In genomic region chr3:187208159-187208558, GRCh38 we compare ENCODE assay signal across 16 cellular contexts. TPM values are rescaled to one million over a fixed set of nuclear protein-coding genes. Genes with fewer than 3 reads are reported as not detected.
DNase-seq lines count a peak whose midpoint lies in the region; TF ChIP-seq lines count a peak whose summit lies in the region.
"Had no signal": no experiment of that assay in that cellular context is flagged by ENCODE, and none has a peak within 500 bp of the region (broad histone marks: within the 10 kb centered on the region; RNA-seq: fewer than 3 reads in every experiment).

No MANE protein-coding gene starts in this region.

- H3K4me3 Mint-ChIP-seq in activated T-helper 1 cell treated with anti-CD3 and anti-CD28 coated beads, Interleukin-12 subunit alpha, Interleukin-12 subunit beta, Interleukin-2, Interleukin-4 antibody, amounts not matched to agents 30 ng/mL and 10 ng/mL and 1 ng/mL, durations not matched to agents 14 hours and 24 hours and 36 hours = no peak overlapping the region
- H3K4me3 Mint-ChIP-seq: activated naive CD4-positive, alpha-beta T cell treated with anti-CD3 and anti-CD28 coated beads, Interleukin-2, amount 10 ng/mL, durations not matched to agents 7 days and 5 days had no signal

- no peak for TF ChIP-seq POLR2A in vagina (IDR thresholded peaks at IDR 0.05)

- H3K27ac Mint-ChIP-seq in activated T-helper 1 cell treated with anti-CD3 and anti-CD28 coated beads, Interleukin-12 subunit alpha, Interleukin-12 subunit beta, Interleukin-2, Interleukin-4 antibody, amounts not matched to agents 30 ng/mL and 10 ng/mL and 1 ng/mL, durations not matched to agents 14 hours and 24 hours and 36 hours = no peak overlapping the region
- H3K27ac Mint-ChIP-seq: activated naive CD4-positive, alpha-beta T cell treated with anti-CD3 and anti-CD28 coated beads, Interleukin-2, amount 10 ng/mL, durations not matched to agents 7 days and 5 days had no signal

- H3K4me1 ChIP-seq in adipocyte (ENCODE audit: control insufficient read depth, insufficient read depth, low read length) (peaks cover 38% of the 10 kb centered on the region), vagina (peaks cover 49% of the 10 kb centered on the region)
- H3K4me1 ChIP-seq: colonic mucosa had no signal

- peaks cover 13% of the 10 kb centered on the region for H3K27me3 Mint-ChIP-seq in activated T-helper 1 cell treated with anti-CD3 and anti-CD28 coated beads, Interleukin-12 subunit alpha, Interleukin-12 subunit beta, Interleukin-2, Interleukin-4 antibody, amounts not matched to agents 30 ng/mL and 10 ng/mL and 1 ng/mL, durations not matched to agents 14 hours and 24 hours and 36 hours (ENCODE audit: insufficient read depth)

- DNase-seq in NCI-H748 (lab: John Stamatoyannopoulos, UW; ENCODE audit: unreplicated experiment) = peak; percentile 0
- no peak for DNase-seq in NCI-H748 treated with DMSO at 0.1 percent for 48 hours (lab: John Stamatoyannopoulos, UW)
- peak; percentile 37 for DNase-seq in adipocyte (ENCODE audit: low read depth)
- DNase-seq in glomerular visceral epithelial cell (ENCODE audit: extremely low spot score) = peak; percentile 33
- DNase-seq in vagina (ENCODE audit: extremely low spot score in 2 of 2) = no peak
- no peak for DNase-seq in activated T-helper 1 cell treated with anti-CD3 and anti-CD28 coated beads, Interleukin-12 subunit alpha, Interleukin-12 subunit beta, Interleukin-2, Interleukin-4 antibody, amounts not matched to agents 30 ng/mL and 10 ng/mL and 1 ng/mL, durations not matched to agents 14 hours and 24 hours and 36 hours (ENCODE audit: low spot score)
- DNase-seq in activated T-cell treated with anti-CD3 and anti-CD28 coated beads, Interleukin-2, amount 50 U/mL, for 1 hour = no peak
- no peak for DNase-seq in AG20443 (ENCODE audit: low spot score)
- DNase-seq: activated naive CD4-positive, alpha-beta T cell treated with anti-CD3 and anti-CD28 coated beads, Interleukin-2, amount 10 ng/mL, durations not matched to agents 7 days and 5 days; colonic mucosa; glutamatergic neuron; KBM-7; lower lobe of right lung; stimulated activated CD4-positive, alpha-beta T cell treated with anti-CD3 and anti-CD28 coated beads, Interleukin-15, amount 100 ng/mL, for 24 hours had no signal

- intact Hi-C loops in vagina (cut with DNase I) = no loop called here
- intact Hi-C loops in activated T-helper 1 cell treated with anti-CD3 and anti-CD28 coated beads, Interleukin-12 subunit alpha, Interleukin-12 subunit beta, Interleukin-2, Interleukin-4 antibody, amounts not matched to agents 30 ng/mL and 10 ng/mL and 1 ng/mL, durations not matched to agents 14 hours and 24 hours and 36 hours (cut with micrococcal nuclease) = no loop called here

- H3K9ac ChIP-seq in adipocyte (ENCODE audit: low read length) = no peak overlapping the region

- no peaks in the 10 kb centered on the region for H3K9me3 Mint-ChIP-seq in activated T-helper 1 cell treated with anti-CD3 and anti-CD28 coated beads, Interleukin-12 subunit alpha, Interleukin-12 subunit beta, Interleukin-2, Interleukin-4 antibody, amounts not matched to agents 30 ng/mL and 10 ng/mL and 1 ng/mL, durations not matched to agents 14 hours and 24 hours and 36 hours
- H3K9me3 Mint-ChIP-seq: activated naive CD4-positive, alpha-beta T cell treated with anti-CD3 and anti-CD28 coated beads, Interleukin-2, amount 10 ng/mL, durations not matched to agents 7 days and 5 days had no signal

- H3K9me3 ChIP-seq in adipocyte (ENCODE audit: control insufficient read depth, low read length) (no peaks in the 10 kb centered on the region), vagina (no peaks in the 10 kb centered on the region)
- H3K9me3 ChIP-seq: colonic mucosa, lower lobe of right lung, neutrophil had no signal

- no peaks in the 10 kb centered on the region for H3K4me1 Mint-ChIP-seq in activated T-helper 1 cell treated with anti-CD3 and anti-CD28 coated beads, Interleukin-12 subunit alpha, Interleukin-12 subunit beta, Interleukin-2, Interleukin-4 antibody, amounts not matched to agents 30 ng/mL and 10 ng/mL and 1 ng/mL, durations not matched to agents 14 hours and 24 hours and 36 hours (ENCODE audit: low read depth)
- H3K4me1 Mint-ChIP-seq: activated naive CD4-positive, alpha-beta T cell treated with anti-CD3 and anti-CD28 coated beads, Interleukin-2, amount 10 ng/mL, durations not matched to agents 7 days and 5 days had no signal

- H3K36me3 Mint-ChIP-seq in activated T-helper 1 cell treated with anti-CD3 and anti-CD28 coated beads, Interleukin-12 subunit alpha, Interleukin-12 subunit beta, Interleukin-2, Interleukin-4 antibody, amounts not matched to agents 30 ng/mL and 10 ng/mL and 1 ng/mL, durations not matched to agents 14 hours and 24 hours and 36 hours (ENCODE audit: low read depth) = no peaks in the 10 kb centered on the region

- H3K36me3 ChIP-seq in adipocyte (ENCODE audit: control insufficient read depth, insufficient read depth, low read length, severe bottlenecking) (no peaks in the 10 kb centered on the region), vagina (no peaks in the 10 kb centered on the region)
- H3K36me3 ChIP-seq: colonic mucosa, lower lobe of right lung, neutrophil had no signal

- H3K27ac ChIP-seq in vagina = peak overlapping the region; percentile 46
- H3K27ac ChIP-seq: colonic mucosa, lower lobe of right lung, neutrophil had no signal

- H3K27me3 ChIP-seq in adipocyte (replicated peaks; ENCODE audit: control insufficient read depth, insufficient read depth, low read length) (peaks cover 8% of the 10 kb centered on the region), vagina (no peaks in the 10 kb centered on the region)
- H3K27me3 ChIP-seq: colonic mucosa, neutrophil had no signal

- no peak for TF ChIP-seq CTCF in vagina (IDR thresholded peaks at IDR 0.05)

- H3K4me3 ChIP-seq in adipocyte (ENCODE audit: low read length) (no peak overlapping the region), vagina (no peak overlapping the region)
- H3K4me3 ChIP-seq: colonic mucosa, lower lobe of right lung had no signal

RNA-seq across cellular contexts. Expression of gene RTP1, which starts 10.9 kb away (rescaled TPM):
- not detected for total RNA-seq in vagina
- not detected in 2 replicates for total RNA-seq in activated T-helper 1 cell treated with anti-CD3 and anti-CD28 coated beads, Interleukin-12 subunit alpha, Interleukin-12 subunit beta, Interleukin-2, Interleukin-4 antibody, amounts not matched to agents 30 ng/mL and 10 ng/mL and 1 ng/mL, durations not matched to agents 14 hours and 24 hours and 36 hours
- total RNA-seq: colonic mucosa, G401, lower lobe of right lung had no signal

Comparison
In these comparisons a context has a peak if more than half of its experiments do, and no peak if none do; other contexts are left out.
1. DNase-seq: peak in NCI-H748 (single experiment), adipocyte (single experiment) and glomerular visceral epithelial cell (single experiment); none in NCI-H748 treated with DMSO at 0.1 percent for 48 hours (single experiment), vagina (0 of 2), activated T-helper 1 cell treated with anti-CD3 and anti-CD28 coated beads, Interleukin-12 subunit alpha, Interleukin-12 subunit beta, Interleukin-2, Interleukin-4 antibody, amounts not matched to agents 30 ng/mL and 10 ng/mL and 1 ng/mL, durations not matched to agents 14 hours and 24 hours and 36 hours (single experiment), activated T-cell treated with anti-CD3 and anti-CD28 coated beads, Interleukin-2, amount 50 U/mL, for 1 hour (single experiment) and AG20443 (single experiment).